ENCODE assay signal across 15 cellular contexts in the genomic region with DNA sequence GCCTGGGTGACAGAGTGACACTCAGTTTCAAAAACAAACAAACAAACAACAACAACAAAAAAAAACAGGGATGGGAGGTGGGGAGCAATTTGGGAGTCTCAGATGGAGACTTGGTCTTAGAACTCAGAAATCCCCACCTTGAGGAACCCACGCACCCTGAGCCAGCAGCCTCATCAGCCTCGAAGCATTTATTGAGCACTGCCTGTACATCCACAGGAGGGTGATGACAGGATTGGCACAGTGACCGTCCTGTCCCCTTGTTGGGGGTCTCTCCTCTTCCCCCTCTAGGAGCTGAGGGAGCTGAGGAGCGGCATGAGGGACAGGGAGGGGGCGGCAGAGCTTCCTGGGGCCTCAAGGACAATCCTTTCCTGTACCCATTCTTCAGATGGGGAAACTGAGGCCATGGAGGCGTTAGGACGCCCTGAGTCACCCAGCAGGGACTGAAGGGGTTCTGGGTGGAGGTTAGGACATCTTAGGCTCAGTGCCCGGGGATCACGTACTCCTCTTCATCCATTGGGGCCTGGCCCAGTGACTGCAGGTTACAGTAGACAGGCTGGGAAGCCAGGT. TPM values are rescaled to one million over a fixed set of nuclear protein-coding genes. Genes with fewer than 3 reads are reported as not detected.
DNase-seq lines count a peak whose midpoint lies in the region; ATAC-seq, FAIRE-seq and TF ChIP-seq lines count a peak whose summit lies in the region.
"Had no signal": no experiment of that assay in that cellular context is flagged by ENCODE, and none has a peak within 500 bp of the region (broad histone marks: within the 10 kb centered on the region; RNA-seq: fewer than 3 reads in every experiment).

No MANE protein-coding gene starts in this region.

- 76% methylated on average over 9 of the region's 9 CpGs for WGBS in right cardiac atrium
- WGBS in K562 (ENCODE audit: insufficient coverage, low coverage, missing lambda C conversion rate) = 65% methylated on average over 6 of the region's 9 CpGs
- WGBS in stomach, 5 donors = 79 to 89% (median 81%) methylated on average over 7 to 9 of the region's 9 CpGs

- POLR2A ChIA-PET in K562 (lab: Yijun Ruan, JAX) = interaction anchor here (0.6 to 8.1 kb wide), 10 partner anchors 8 to 951 kb away, joined by 3 to 244 read pairs (median 4); a partner anchor contains a TSS

- no TSS peak for BruUV-seq in K562 (replicated peaks; lab: Mats Ljungman, UMichigan)

- no peak for FAIRE-seq in K562 (lab: Jason Lieb, UNC)

- H4K20me1 ChIP-seq in K562 (replicated peaks; ENCODE audit: control insufficient read depth, insufficient read depth, low read length) = peaks cover 19% of the 10 kb centered on the region
- H4K20me1 ChIP-seq: BLaER1 had no signal

- CTCF ChIA-PET in K562 (lab: Yijun Ruan, JAX; ENCODE audit: low intra/inter-chr PET ratio) = interaction anchor here (0.6 kb wide), 1 partner anchor 37 kb away, joined by 3 read pairs; no protein-coding TSS in a partner anchor

- TF ChIP-seq CTCF in K562 (IDR thresholded peaks at IDR 0.05 in 2 of 3, conservative IDR thresholded peaks at IDR 0.05 in 1 of 3; ENCODE audit: insufficient read depth in 2 of 3, low read depth in 1 of 3, low read length in 3 of 3) = no peak
- TF ChIP-seq CTCF in stomach (IDR thresholded peaks at IDR 0.05) = no peak

- intact Hi-C loops in Right ventricle myocardium inferior (cut with DNase I) (no loop called here), right cardiac atrium (cut with DNase I) (loop anchor here in 1 of 4 donors (10.0 kb wide), 1 partner anchor 117 kb away; a partner anchor contains a TSS), K562 (cut with micrococcal nuclease) (no loop called here), stomach (cut with DNase I; ENCODE audit: low total_unique reads) (loop anchor here (10.0 kb wide), 1 partner anchor 47 kb away; a partner anchor contains a TSS)

- DNase-seq in Right ventricle myocardium inferior (ENCODE audit: missing footprints) (peak; percentile 39), right cardiac atrium (no peak), K562 (ENCODE audit: extremely low read depth in 1 of 4, low spot score in 3 of 4) (no peak), stomach (no peak)
- DNase-seq: 8988T, DMS 273 treated with DMSO at 0.1 percent for 48 hours, MM.1S, NCI-H1092 treated with DMSO at 0.1 percent for 48 hours, NCI-H2081 treated with DMSO at 0.1 percent for 48 hours, NCI-H510A treated with DMSO at 0.1 percent for 48 hours, NCI-H82, SIG-M5 had no signal

- no peak overlapping the region for H3K27ac ChIP-seq in right cardiac atrium (ENCODE audit: low read length)
- no peak overlapping the region for H3K27ac ChIP-seq in K562 (ENCODE audit: extremely low read depth, low read depth, low read length)
- H3K27ac ChIP-seq in stomach = peak overlapping the region in 3 of 5 donors; percentile 31 to 81 (median 72)
- H3K27ac ChIP-seq: BLaER1 had no signal

- no peak overlapping the region for H3K4me3 ChIP-seq in right cardiac atrium (ENCODE audit: low read length)
- no peak overlapping the region for H3K4me3 ChIP-seq in K562
- H3K4me3 ChIP-seq in stomach = no peak overlapping the region
- H3K4me3 ChIP-seq: BLaER1 had no signal

- TF ChIP-seq RAD21 in K562 (CRISPR knock-in tag; conservative IDR thresholded peaks at IDR 0.05 in 1 of 2, IDR thresholded peaks at IDR 0.05 in 1 of 2) = no peak

- H3K27me3 ChIP-seq in right cardiac atrium (ENCODE audit: control insufficient read depth, insufficient read depth) (no peaks in the 10 kb centered on the region), K562 (ENCODE audit: control insufficient read depth in 2 of 2, insufficient read depth in 2 of 2, low read length in 2 of 2) (no peaks in the 10 kb centered on the region), stomach (peaks cover 0 to 11% (median 0%) of the 10 kb centered on the region in 3 donors)

- TF ChIP-seq POLR2A in K562 (conservative IDR thresholded peaks at IDR 0.05) = no peak
- no peak for TF ChIP-seq POLR2A in stomach (IDR thresholded peaks at IDR 0.05)

- TF ChIP-seq EP300 in K562 (IDR thresholded peaks at IDR 0.05; ENCODE audit: low read length) (no peak), stomach (IDR thresholded peaks at IDR 0.05) (no peak)

- in situ Hi-C loops in K562 (cut with MboI) = no loop called here

- ATAC-seq in Right ventricle myocardium inferior = no peak
- ATAC-seq in right cardiac atrium = no peak
- ATAC-seq in K562 = no peak
- no peak for ATAC-seq in HG03521 (IDR thresholded peaks at IDR 0.05; ENCODE audit: unreplicated experiment)
- ATAC-seq in HG03025 (IDR thresholded peaks at IDR 0.05; ENCODE audit: low FRiP score, unreplicated experiment) = no peak

- H3K9ac ChIP-seq in K562 (ENCODE audit: insufficient read depth in 1 of 2, low read depth in 2 of 2, low read length in 2 of 2) = no peak overlapping the region; a peak in 1 of 4 replicates
- H3K9ac ChIP-seq: BLaER1 had no signal

- H3K36me3 ChIP-seq in K562 (ENCODE audit: control insufficient read depth, insufficient read depth, low read length) (peaks cover 29% of the 10 kb centered on the region; the same call in 2 of the 3 replicates), stomach (peaks cover 0 to 13% (median 0%) of the 10 kb centered on the region in 4 donors)
- H3K36me3 ChIP-seq: BLaER1 had no signal

- no peaks in the 10 kb centered on the region for H3K4me1 ChIP-seq in right cardiac atrium (ENCODE audit: control insufficient read depth, insufficient read depth, low read length)
- H3K4me1 ChIP-seq in K562 (replicated peaks in 1 of 2; ENCODE audit: control insufficient read depth in 2 of 2, insufficient read depth in 2 of 2, low read length in 2 of 2) = peaks cover 2 to 36% of the 10 kb centered on the region in 2 experiments
- peaks cover 20 to 59% (median 40%) of the 10 kb centered on the region in 4 donors for H3K4me1 ChIP-seq in stomach

- peaks cover 26% of the 10 kb centered on the region for H3K79me2 ChIP-seq in K562 (ENCODE audit: control insufficient read depth, insufficient read depth, low read length)

- no peak overlapping the region for H2AFZ ChIP-seq in K562 (ENCODE audit: low read depth, low read length)

- H3K9me3 ChIP-seq in right cardiac atrium (ENCODE audit: control insufficient read depth, low read length) = no peaks in the 10 kb centered on the region
- no peaks in the 10 kb centered on the region for H3K9me3 ChIP-seq in K562 (replicated peaks; ENCODE audit: control insufficient read depth, insufficient read depth, low read depth, low read length)
- H3K9me3 ChIP-seq in stomach = no peaks in the 10 kb centered on the region
- H3K9me3 ChIP-seq: BLaER1 had no signal

- H3K4me2 ChIP-seq in K562 (ENCODE audit: insufficient read depth, low read length) = no peak overlapping the region

- no peaks in the 10 kb centered on the region for H3K9me1 ChIP-seq in K562 (ENCODE audit: control insufficient read depth, insufficient read depth, low read length)

RNA-seq across cellular contexts. Expression of a gene that starts 5.6 kb away (rescaled TPM):
- total RNA-seq in Right ventricle myocardium inferior (0.46 TPM), right cardiac atrium (under 1 TPM in 3 of 4 donors, not detected in 1; 0.50 to 0.60 (median 0.53) TPM), K562 (2014; rRNA removed) (78.0 and 82.4 TPM in 2 replicates), K562 (2014; rRNA removed; fragmentation: Illumina TruSeq; extraction: Trizol) (7.3 TPM in 2 replicates), K562 (2015; rRNA removed; fragmentation: Illumina TruSeq; extraction: Trizol) (10.1 and 11.0 TPM in 2 replicates), K562 (2021) (69.8 and 74.5 TPM in 2 replicates), stomach (100 to 1,000 TPM in 1 of 5 donors, 10 to 100 TPM in 4; 17.3 to 102 (median 46.9) TPM)
- polyA plus RNA-seq in right cardiac atrium (0.25 TPM), K562 (2011; rRNA removed) (12.5 TPM in 2 replicates), K562 (2014; fragmentation: Illumina TruSeq; extraction: Trizol) (19.3 and 47.1 TPM in 2 replicates), K562 (2014; fragmentation: Nextera tagmentation; extraction: Ambion mirVana) (1 to 10 TPM; 2.3 to 2.9 TPM), K562 (2014; rRNA removed) (57.2 and 67.4 TPM in 2 replicates), stomach (100 to 1,000 TPM in 1 of 3 donors, 10 to 100 TPM in 2; 14.2 to 134 (median 44.5) TPM)
- 25.1 and 116 TPM in 2 replicates for total RNA-seq in K562 (2011; cell fraction: chromatin; rRNA removed; ENCODE audit: low replicate concordance)
- 214 and 262 TPM in 2 replicates for total RNA-seq in K562 (2011; cell fraction: nucleolus; rRNA removed)
- total RNA-seq in K562 (2011; cell fraction: nucleoplasm; rRNA removed) = 94.6 and 109 TPM in 2 replicates
- 31.8 and 127 TPM in 2 replicates for polyA plus RNA-seq in K562 (2011; cell fraction: cytosol; rRNA removed)
- polyA plus RNA-seq in K562 (2011; cell fraction: nucleus; rRNA removed) = 21.6 and 59.4 TPM in 2 replicates
- polyA plus RNA-seq in K562 (2012) = 50.1 and 369 TPM in 2 replicates
- 2.4 and 5.6 TPM in 2 replicates for polyA minus RNA-seq in K562 (2011; rRNA and poly(A)+ RNA removed)
- 31.8 and 32.2 TPM in 2 replicates for polyA minus RNA-seq in K562 (2011; cell fraction: cytosol; rRNA and poly(A)+ RNA removed)
- polyA minus RNA-seq in K562 (2011; cell fraction: nucleus; rRNA and poly(A)+ RNA removed) = 18.5 and 24.2 TPM in 2 replicates

RNA-seq across cellular contexts. Expression of a gene that starts 5.8 kb away (rescaled TPM):
- total RNA-seq in Right ventricle myocardium inferior (5.0 TPM), right cardiac atrium (1 to 10 TPM; 3.1 to 4.3 (median 3.7) TPM), K562 (2014; rRNA removed) (0.18 and 0.29 TPM in 2 replicates), K562 (2014; rRNA removed; fragmentation: Illumina TruSeq; extraction: Trizol) (0.07 TPM in 1 of 2 replicates, not detected in the other), K562 (2015; rRNA removed; fragmentation: Illumina TruSeq; extraction: Trizol) (0.30 and 0.36 TPM in 2 replicates), K562 (2021) (0.09 and 0.22 TPM in 2 replicates), stomach (10 to 100 TPM in 1 of 5 donors, 1 to 10 TPM in 2, not detected in 2; 2.9 to 11.2 (median 7.2) TPM)
- polyA plus RNA-seq in right cardiac atrium (1.5 TPM), K562 (2011; rRNA removed) (0.10 and 0.42 TPM in 2 replicates), K562 (2014; fragmentation: Illumina TruSeq; extraction: Trizol) (0.10 and 0.25 TPM in 2 replicates), K562 (2014; fragmentation: Nextera tagmentation; extraction: Ambion mirVana) (not detected), K562 (2014; rRNA removed) (0.08 TPM in 1 of 2 replicates, not detected in the other), stomach (1 to 10 TPM in 2 of 3 donors, under 1 TPM in 1; 0.98 to 2.4 (median 1.7) TPM)
- total RNA-seq in K562 (2011; cell fraction: chromatin; rRNA removed; ENCODE audit: low replicate concordance) = 0.25 TPM in 1 of 2 replicates, not detected in the other
- 0.39 and 0.50 TPM in 2 replicates for total RNA-seq in K562 (2011; cell fraction: nucleolus; rRNA removed)
- 0.22 TPM in 1 of 2 replicates, not detected in the other for total RNA-seq in K562 (2011; cell fraction: nucleoplasm; rRNA removed)
- 0.31 and 0.41 TPM in 2 replicates for polyA plus RNA-seq in K562 (2011; cell fraction: cytosol; rRNA removed)
- polyA plus RNA-seq in K562 (2011; cell fraction: nucleus; rRNA removed) = 0.20 and 0.53 TPM in 2 replicates
- polyA plus RNA-seq in K562 (2012) = 0.33 and 1.1 TPM in 2 replicates
- 0.11 and 0.18 TPM in 2 replicates for polyA minus RNA-seq in K562 (2011; rRNA and poly(A)+ RNA removed)
- polyA minus RNA-seq in K562 (2011; cell fraction: cytosol; rRNA and poly(A)+ RNA removed) = 0.57 and 1.1 TPM in 2 replicates
- 0.13 and 0.67 TPM in 2 replicates for polyA minus RNA-seq in K562 (2011; cell fraction: nucleus; rRNA and poly(A)+ RNA removed)

RNA-seq across cellular contexts. Expression of a gene that starts 27.6 kb away (rescaled TPM):
- total RNA-seq in Right ventricle myocardium inferior = 36.2 TPM
- 10 to 100 TPM; 32.7 to 40.0 (median 37.8) TPM for total RNA-seq in right cardiac atrium
- 36.2 TPM for polyA plus RNA-seq in right cardiac atrium
- total RNA-seq in K562 (2011; cell fraction: chromatin; rRNA removed; ENCODE audit: low replicate concordance) = 28.5 and 141 TPM in 2 replicates
- 209 and 228 TPM in 2 replicates for total RNA-seq in K562 (2011; cell fraction: nucleolus; rRNA removed)
- 68.6 and 76.2 TPM in 2 replicates for total RNA-seq in K562 (2011; cell fraction: nucleoplasm; rRNA removed)
- total RNA-seq in K562 (2014; rRNA removed) = 125 and 188 TPM in 2 replicates
- 21.2 and 21.4 TPM in 2 replicates for total RNA-seq in K562 (2014; rRNA removed; fragmentation: Illumina TruSeq; extraction: Trizol)
- 72.3 and 76.3 TPM in 2 replicates for total RNA-seq in K562 (2015; rRNA removed; fragmentation: Illumina TruSeq; extraction: Trizol)
- total RNA-seq in K562 (2021) = 189 TPM in 2 replicates
- polyA plus RNA-seq in K562 (2011; rRNA removed) = 20.1 and 25.9 TPM in 2 replicates
- polyA plus RNA-seq in K562 (2011; cell fraction: cytosol; rRNA removed) = 25.4 and 118 TPM in 2 replicates
- 134 and 296 TPM in 2 replicates for polyA plus RNA-seq in K562 (2011; cell fraction: nucleus; rRNA removed)
- polyA plus RNA-seq in K562 (2012) = 81.3 and 110 TPM in 2 replicates
- 39.0 and 114 TPM in 2 replicates for polyA plus RNA-seq in K562 (2014; fragmentation: Illumina TruSeq; extraction: Trizol)
- 1 to 10 TPM; 1.1 to 1.9 TPM for polyA plus RNA-seq in K562 (2014; fragmentation: Nextera tagmentation; extraction: Ambion mirVana)
- 119 and 133 TPM in 2 replicates for polyA plus RNA-seq in K562 (2014; rRNA removed)
- 3.6 and 7.0 TPM in 2 replicates for polyA minus RNA-seq in K562 (2011; rRNA and poly(A)+ RNA removed)
- 37.3 and 43.8 TPM in 2 replicates for polyA minus RNA-seq in K562 (2011; cell fraction: cytosol; rRNA and poly(A)+ RNA removed)
- polyA minus RNA-seq in K562 (2011; cell fraction: nucleus; rRNA and poly(A)+ RNA removed) = 85.0 and 105 TPM in 2 replicates
- total RNA-seq in stomach = 100 to 1,000 TPM in 1 of 5 donors, 10 to 100 TPM in 4; 22.8 to 253 (median 39.7) TPM
- 10 to 100 TPM; 49.9 to 77.6 (median 54.4) TPM for polyA plus RNA-seq in stomach

RNA-seq across cellular contexts. Expression of a gene that starts 46.3 kb away (rescaled TPM):
- 26.0 TPM for total RNA-seq in Right ventricle myocardium inferior
- total RNA-seq in right cardiac atrium = 10 to 100 TPM; 36.9 to 55.4 (median 45.3) TPM
- polyA plus RNA-seq in right cardiac atrium = 50.7 TPM
- total RNA-seq in K562 (2011; cell fraction: chromatin; rRNA removed; ENCODE audit: low replicate concordance) = 155 and 651 TPM in 2 replicates
- total RNA-seq in K562 (2011; cell fraction: nucleolus; rRNA removed) = 616 and 678 TPM in 2 replicates
- 226 and 284 TPM in 2 replicates for total RNA-seq in K562 (2011; cell fraction: nucleoplasm; rRNA removed)
- total RNA-seq in K562 (2014; rRNA removed) = 180 and 202 TPM in 2 replicates
- total RNA-seq in K562 (2014; rRNA removed; fragmentation: Illumina TruSeq; extraction: Trizol) = 14.6 and 32.0 TPM in 2 replicates
- total RNA-seq in K562 (2015; rRNA removed; fragmentation: Illumina TruSeq; extraction: Trizol) = 93.2 and 96.8 TPM in 2 replicates
- total RNA-seq in K562 (2021) = 435 and 460 TPM in 2 replicates
- polyA plus RNA-seq in K562 (2011; rRNA removed) = 99.3 and 191 TPM in 2 replicates
- polyA plus RNA-seq in K562 (2011; cell fraction: cytosol; rRNA removed) = 148 and 356 TPM in 2 replicates
- 1,012 and 1,382 TPM in 2 replicates for polyA plus RNA-seq in K562 (2011; cell fraction: nucleus; rRNA removed)
- polyA plus RNA-seq in K562 (2012) = 319 and 453 TPM in 2 replicates
- polyA plus RNA-seq in K562 (2014; fragmentation: Illumina TruSeq; extraction: Trizol) = 73.2 and 198 TPM in 2 replicates
- 10 to 100 TPM; 21.8 to 57.6 TPM for polyA plus RNA-seq in K562 (2014; fragmentation: Nextera tagmentation; extraction: Ambion mirVana)
- polyA plus RNA-seq in K562 (2014; rRNA removed) = 376 and 380 TPM in 2 replicates
- 36.7 and 52.6 TPM in 2 replicates for polyA minus RNA-seq in K562 (2011; rRNA and poly(A)+ RNA removed)
- polyA minus RNA-seq in K562 (2011; cell fraction: cytosol; rRNA and poly(A)+ RNA removed) = 173 and 245 TPM in 2 replicates
- 114 and 124 TPM in 2 replicates for polyA minus RNA-seq in K562 (2011; cell fraction: nucleus; rRNA and poly(A)+ RNA removed)
- 10 to 100 TPM in 4 of 5 donors, 1 to 10 TPM in 1; 7.8 to 47.3 (median 15.8) TPM for total RNA-seq in stomach
- 10 to 100 TPM in 2 of 3 donors, 1 to 10 TPM in 1; 9.5 to 39.7 (median 15.0) TPM for polyA plus RNA-seq in stomach

RNA-seq across cellular contexts. Expression of a gene that starts 51.2 kb away (rescaled TPM):
- total RNA-seq in Right ventricle myocardium inferior (29.3 TPM), right cardiac atrium (10 to 100 TPM; 31.3 to 42.0 (median 35.0) TPM), K562 (2014; rRNA removed) (29.5 and 33.8 TPM in 2 replicates), K562 (2014; rRNA removed; fragmentation: Illumina TruSeq; extraction: Trizol) (32.2 and 33.5 TPM in 2 replicates), K562 (2015; rRNA removed; fragmentation: Illumina TruSeq; extraction: Trizol) (37.3 and 38.5 TPM in 2 replicates), K562 (2021) (61.7 and 69.6 TPM in 2 replicates), stomach (10 to 100 TPM in 4 of 5 donors, 1 to 10 TPM in 1; 8.0 to 58.9 (median 22.9) TPM)
- polyA plus RNA-seq in right cardiac atrium (17.4 TPM), K562 (2011; rRNA removed) (37.8 and 43.0 TPM in 2 replicates), K562 (2014; fragmentation: Illumina TruSeq; extraction: Trizol) (36.1 and 36.4 TPM in 2 replicates), K562 (2014; fragmentation: Nextera tagmentation; extraction: Ambion mirVana) (10 to 100 TPM in 1 of 2 experiments, 1 to 10 TPM in 1; 10.0 to 13.4 TPM), K562 (2014; rRNA removed) (32.1 and 33.5 TPM in 2 replicates), stomach (10 to 100 TPM in 2 of 3 donors, 1 to 10 TPM in 1; 8.4 to 40.0 (median 31.8) TPM)
- total RNA-seq in K562 (2011; cell fraction: chromatin; rRNA removed; ENCODE audit: low replicate concordance) = 44.2 and 152 TPM in 2 replicates
- total RNA-seq in K562 (2011; cell fraction: nucleolus; rRNA removed) = 93.0 and 102 TPM in 2 replicates
- total RNA-seq in K562 (2011; cell fraction: nucleoplasm; rRNA removed) = 67.2 and 79.3 TPM in 2 replicates
- 33.8 and 35.3 TPM in 2 replicates for polyA plus RNA-seq in K562 (2011; cell fraction: cytosol; rRNA removed)
- polyA plus RNA-seq in K562 (2011; cell fraction: nucleus; rRNA removed) = 40.8 and 54.8 TPM in 2 replicates
- polyA plus RNA-seq in K562 (2012) = 28.3 and 41.7 TPM in 2 replicates
- polyA minus RNA-seq in K562 (2011; rRNA and poly(A)+ RNA removed) = 49.2 and 73.9 TPM in 2 replicates
- 39.5 and 43.2 TPM in 2 replicates for polyA minus RNA-seq in K562 (2011; cell fraction: cytosol; rRNA and poly(A)+ RNA removed)
- 33.0 and 37.7 TPM in 2 replicates for polyA minus RNA-seq in K562 (2011; cell fraction: nucleus; rRNA and poly(A)+ RNA removed)

Comparison
In these comparisons a context has a peak if more than half of its experiments do, and no peak if none do; other contexts are left out.
1. H3K27ac ChIP-seq: peak in stomach (3 of 5); none in right cardiac atrium (single experiment) and K562 (single experiment).